Comparison of ENCODE assay signal across 1 cellular context in the genomic region with DNA sequence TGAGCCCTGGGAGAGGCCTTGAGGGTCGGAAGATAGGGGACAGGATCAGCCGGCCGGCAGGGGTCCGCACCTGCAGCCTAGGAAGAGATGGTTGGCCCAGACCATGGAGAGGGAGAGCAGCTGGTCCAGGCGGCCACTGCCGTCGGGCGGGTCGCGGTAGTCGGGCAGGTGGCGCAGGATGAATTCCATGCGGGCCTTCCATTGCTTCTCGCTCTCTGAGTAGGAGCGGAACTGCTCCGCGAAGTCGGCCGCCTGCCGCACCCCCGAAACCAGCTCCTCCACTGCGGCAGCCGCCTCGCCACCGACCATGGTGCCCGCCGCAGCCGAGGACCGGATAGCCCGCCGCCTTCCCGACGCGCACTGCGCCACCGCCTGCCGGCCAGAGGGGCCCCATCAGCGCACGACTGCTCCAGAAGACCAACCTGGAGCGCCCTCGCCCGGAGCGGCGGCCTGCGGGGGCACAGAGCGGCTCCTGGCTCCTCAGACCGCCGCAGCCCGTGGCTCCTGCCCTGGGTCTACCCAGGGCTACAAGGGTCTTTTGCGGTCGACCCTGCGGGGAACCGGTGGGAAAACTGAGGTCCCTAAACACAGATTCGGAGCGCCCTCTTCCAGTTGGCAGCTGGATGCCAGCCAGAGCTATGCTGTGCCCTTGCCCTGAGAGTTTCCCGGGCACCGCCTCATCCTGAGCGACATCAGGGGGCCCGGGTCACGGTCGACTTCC.
A peak's percentile ranks its signal among the peaks of the same experiment; 100 is the strongest.
TF ChIP-seq lines count a peak whose summit lies in the region.

A gene with protein sequence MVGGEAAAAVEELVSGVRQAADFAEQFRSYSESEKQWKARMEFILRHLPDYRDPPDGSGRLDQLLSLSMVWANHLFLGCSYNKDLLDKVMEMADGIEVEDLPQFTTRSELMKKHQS (minus strand): TSS at position 336 of the 721 bp plus-strand sequence. CDS start 27 bp downstream, at position 309.

TF ChIP-seq in HepG2, 621 proteins besides CTCF, POLR2A, EP300 and RAD21 (continued from another document and continues in another):
- TF ChIP-seq, protein P1, sequence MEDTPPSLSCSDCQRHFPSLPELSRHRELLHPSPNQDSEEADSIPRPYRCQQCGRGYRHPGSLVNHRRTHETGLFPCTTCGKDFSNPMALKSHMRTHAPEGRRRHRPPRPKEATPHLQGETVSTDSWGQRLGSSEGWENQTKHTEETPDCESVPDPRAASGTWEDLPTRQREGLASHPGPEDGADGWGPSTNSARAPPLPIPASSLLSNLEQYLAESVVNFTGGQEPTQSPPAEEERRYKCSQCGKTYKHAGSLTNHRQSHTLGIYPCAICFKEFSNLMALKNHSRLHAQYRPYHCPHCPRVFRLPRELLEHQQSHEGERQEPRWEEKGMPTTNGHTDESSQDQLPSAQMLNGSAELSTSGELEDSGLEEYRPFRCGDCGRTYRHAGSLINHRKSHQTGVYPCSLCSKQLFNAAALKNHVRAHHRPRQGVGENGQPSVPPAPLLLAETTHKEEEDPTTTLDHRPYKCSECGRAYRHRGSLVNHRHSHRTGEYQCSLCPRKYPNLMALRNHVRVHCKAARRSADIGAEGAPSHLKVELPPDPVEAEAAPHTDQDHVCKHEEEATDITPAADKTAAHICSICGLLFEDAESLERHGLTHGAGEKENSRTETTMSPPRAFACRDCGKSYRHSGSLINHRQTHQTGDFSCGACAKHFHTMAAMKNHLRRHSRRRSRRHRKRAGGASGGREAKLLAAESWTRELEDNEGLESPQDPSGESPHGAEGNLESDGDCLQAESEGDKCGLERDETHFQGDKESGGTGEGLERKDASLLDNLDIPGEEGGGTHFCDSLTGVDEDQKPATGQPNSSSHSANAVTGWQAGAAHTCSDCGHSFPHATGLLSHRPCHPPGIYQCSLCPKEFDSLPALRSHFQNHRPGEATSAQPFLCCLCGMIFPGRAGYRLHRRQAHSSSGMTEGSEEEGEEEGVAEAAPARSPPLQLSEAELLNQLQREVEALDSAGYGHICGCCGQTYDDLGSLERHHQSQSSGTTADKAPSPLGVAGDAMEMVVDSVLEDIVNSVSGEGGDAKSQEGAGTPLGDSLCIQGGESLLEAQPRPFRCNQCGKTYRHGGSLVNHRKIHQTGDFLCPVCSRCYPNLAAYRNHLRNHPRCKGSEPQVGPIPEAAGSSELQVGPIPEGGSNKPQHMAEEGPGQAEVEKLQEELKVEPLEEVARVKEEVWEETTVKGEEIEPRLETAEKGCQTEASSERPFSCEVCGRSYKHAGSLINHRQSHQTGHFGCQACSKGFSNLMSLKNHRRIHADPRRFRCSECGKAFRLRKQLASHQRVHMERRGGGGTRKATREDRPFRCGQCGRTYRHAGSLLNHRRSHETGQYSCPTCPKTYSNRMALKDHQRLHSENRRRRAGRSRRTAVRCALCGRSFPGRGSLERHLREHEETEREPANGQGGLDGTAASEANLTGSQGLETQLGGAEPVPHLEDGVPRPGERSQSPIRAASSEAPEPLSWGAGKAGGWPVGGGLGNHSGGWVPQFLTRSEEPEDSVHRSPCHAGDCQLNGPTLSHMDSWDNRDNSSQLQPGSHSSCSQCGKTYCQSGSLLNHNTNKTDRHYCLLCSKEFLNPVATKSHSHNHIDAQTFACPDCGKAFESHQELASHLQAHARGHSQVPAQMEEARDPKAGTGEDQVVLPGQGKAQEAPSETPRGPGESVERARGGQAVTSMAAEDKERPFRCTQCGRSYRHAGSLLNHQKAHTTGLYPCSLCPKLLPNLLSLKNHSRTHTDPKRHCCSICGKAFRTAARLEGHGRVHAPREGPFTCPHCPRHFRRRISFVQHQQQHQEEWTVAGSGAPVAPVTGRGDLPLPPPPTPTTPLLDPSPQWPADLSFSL (CRISPR knock-in tag; IDR thresholded peaks at IDR 0.05), result no peak
- TF ChIP-seq ZBTB7B (CRISPR knock-in tag; IDR thresholded peaks at IDR 0.05) (peak; percentile 91), ZNF724P (CRISPR knock-in tag; IDR thresholded peaks at IDR 0.05; ENCODE audit: borderline replicate concordance) (peak; percentile 94), SRY (CRISPR knock-in tag; IDR thresholded peaks at IDR 0.05) (peak; percentile 97), ZNF672 (CRISPR knock-in tag; IDR thresholded peaks at IDR 0.05) (0 out of 2 replicates have a peak, but pooled peaks have one; percentile 79), TCF7 (IDR thresholded peaks at IDR 0.05; ENCODE audit: low read depth) (no peak), SALL2 (CRISPR knock-in tag; IDR thresholded peaks at IDR 0.05) (peak; percentile 92), ISL2 (CRISPR knock-in tag; IDR thresholded peaks at IDR 0.05) (peak; percentile 84), ZNF263 (CRISPR knock-in tag; IDR thresholded peaks at IDR 0.05) (peak; percentile 52), SMAD3 (CRISPR knock-in tag; IDR thresholded peaks at IDR 0.05) (peak; percentile 89), KDM5A (IDR thresholded peaks at IDR 0.05; ENCODE audit: borderline replicate concordance, low read length) (peak; percentile 57; the same call in 1 of the 2 replicates), ELF4 (CRISPR knock-in tag; IDR thresholded peaks at IDR 0.05; ENCODE audit: borderline replicate concordance) (peak; percentile 82; the same call in 1 of the 2 replicates), SSRP1 (CRISPR knock-in tag; IDR thresholded peaks at IDR 0.05) (no peak; the same call in 1 of the 2 replicates), MXI1 (IDR thresholded peaks at IDR 0.05; ENCODE audit: borderline replicate concordance, low read depth, low read length) (peak; percentile 47; the same call in 1 of the 3 replicates), REXO4 (CRISPR knock-in tag; IDR thresholded peaks at IDR 0.05; ENCODE audit: borderline replicate concordance) (peak; percentile 78; the same call in 1 of the 2 replicates), SAP130 (CRISPR knock-in tag; IDR thresholded peaks at IDR 0.05; ENCODE audit: low read depth) (peak; percentile 90), RFX1 (IDR thresholded peaks at IDR 0.05) (no peak), ZNF460 (CRISPR knock-in tag; IDR thresholded peaks at IDR 0.05; ENCODE audit: borderline replicate concordance) (peak; percentile 25; the same call in 1 of the 2 replicates), RBFOX2 (IDR thresholded peaks at IDR 0.05; ENCODE audit: low read depth, low read length) (peak; percentile 97), MZF1 (CRISPR knock-in tag; IDR thresholded peaks at IDR 0.05; ENCODE audit: borderline replicate concordance) (no peak)
- TF ChIP-seq, protein P2, sequence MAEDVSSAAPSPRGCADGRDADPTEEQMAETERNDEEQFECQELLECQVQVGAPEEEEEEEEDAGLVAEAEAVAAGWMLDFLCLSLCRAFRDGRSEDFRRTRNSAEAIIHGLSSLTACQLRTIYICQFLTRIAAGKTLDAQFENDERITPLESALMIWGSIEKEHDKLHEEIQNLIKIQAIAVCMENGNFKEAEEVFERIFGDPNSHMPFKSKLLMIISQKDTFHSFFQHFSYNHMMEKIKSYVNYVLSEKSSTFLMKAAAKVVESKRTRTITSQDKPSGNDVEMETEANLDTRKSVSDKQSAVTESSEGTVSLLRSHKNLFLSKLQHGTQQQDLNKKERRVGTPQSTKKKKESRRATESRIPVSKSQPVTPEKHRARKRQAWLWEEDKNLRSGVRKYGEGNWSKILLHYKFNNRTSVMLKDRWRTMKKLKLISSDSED (CRISPR knock-in tag; IDR thresholded peaks at IDR 0.05), result peak; percentile 82; the same call in 1 of the 2 replicates
- TF ChIP-seq, protein P3, sequence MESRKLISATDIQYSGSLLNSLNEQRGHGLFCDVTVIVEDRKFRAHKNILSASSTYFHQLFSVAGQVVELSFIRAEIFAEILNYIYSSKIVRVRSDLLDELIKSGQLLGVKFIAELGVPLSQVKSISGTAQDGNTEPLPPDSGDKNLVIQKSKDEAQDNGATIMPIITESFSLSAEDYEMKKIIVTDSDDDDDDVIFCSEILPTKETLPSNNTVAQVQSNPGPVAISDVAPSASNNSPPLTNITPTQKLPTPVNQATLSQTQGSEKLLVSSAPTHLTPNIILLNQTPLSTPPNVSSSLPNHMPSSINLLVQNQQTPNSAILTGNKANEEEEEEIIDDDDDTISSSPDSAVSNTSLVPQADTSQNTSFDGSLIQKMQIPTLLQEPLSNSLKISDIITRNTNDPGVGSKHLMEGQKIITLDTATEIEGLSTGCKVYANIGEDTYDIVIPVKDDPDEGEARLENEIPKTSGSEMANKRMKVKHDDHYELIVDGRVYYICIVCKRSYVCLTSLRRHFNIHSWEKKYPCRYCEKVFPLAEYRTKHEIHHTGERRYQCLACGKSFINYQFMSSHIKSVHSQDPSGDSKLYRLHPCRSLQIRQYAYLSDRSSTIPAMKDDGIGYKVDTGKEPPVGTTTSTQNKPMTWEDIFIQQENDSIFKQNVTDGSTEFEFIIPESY (CRISPR knock-in tag; IDR thresholded peaks at IDR 0.05), result peak; percentile 39; the same call in 1 of the 2 replicates
- TF ChIP-seq, protein P4, sequence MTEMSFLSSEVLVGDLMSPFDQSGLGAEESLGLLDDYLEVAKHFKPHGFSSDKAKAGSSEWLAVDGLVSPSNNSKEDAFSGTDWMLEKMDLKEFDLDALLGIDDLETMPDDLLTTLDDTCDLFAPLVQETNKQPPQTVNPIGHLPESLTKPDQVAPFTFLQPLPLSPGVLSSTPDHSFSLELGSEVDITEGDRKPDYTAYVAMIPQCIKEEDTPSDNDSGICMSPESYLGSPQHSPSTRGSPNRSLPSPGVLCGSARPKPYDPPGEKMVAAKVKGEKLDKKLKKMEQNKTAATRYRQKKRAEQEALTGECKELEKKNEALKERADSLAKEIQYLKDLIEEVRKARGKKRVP (CRISPR knock-in tag; IDR thresholded peaks at IDR 0.05), result peak in 1 of 2 experiments; percentile 82; a peak in 2 of 4 replicates
- TF ChIP-seq, protein P5, sequence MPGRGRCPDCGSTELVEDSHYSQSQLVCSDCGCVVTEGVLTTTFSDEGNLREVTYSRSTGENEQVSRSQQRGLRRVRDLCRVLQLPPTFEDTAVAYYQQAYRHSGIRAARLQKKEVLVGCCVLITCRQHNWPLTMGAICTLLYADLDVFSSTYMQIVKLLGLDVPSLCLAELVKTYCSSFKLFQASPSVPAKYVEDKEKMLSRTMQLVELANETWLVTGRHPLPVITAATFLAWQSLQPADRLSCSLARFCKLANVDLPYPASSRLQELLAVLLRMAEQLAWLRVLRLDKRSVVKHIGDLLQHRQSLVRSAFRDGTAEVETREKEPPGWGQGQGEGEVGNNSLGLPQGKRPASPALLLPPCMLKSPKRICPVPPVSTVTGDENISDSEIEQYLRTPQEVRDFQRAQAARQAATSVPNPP (CRISPR knock-in tag; IDR thresholded peaks at IDR 0.05), result 0 out of 2 replicates have a peak, but pooled peaks have one; percentile 64
- TF ChIP-seq, protein P6, sequence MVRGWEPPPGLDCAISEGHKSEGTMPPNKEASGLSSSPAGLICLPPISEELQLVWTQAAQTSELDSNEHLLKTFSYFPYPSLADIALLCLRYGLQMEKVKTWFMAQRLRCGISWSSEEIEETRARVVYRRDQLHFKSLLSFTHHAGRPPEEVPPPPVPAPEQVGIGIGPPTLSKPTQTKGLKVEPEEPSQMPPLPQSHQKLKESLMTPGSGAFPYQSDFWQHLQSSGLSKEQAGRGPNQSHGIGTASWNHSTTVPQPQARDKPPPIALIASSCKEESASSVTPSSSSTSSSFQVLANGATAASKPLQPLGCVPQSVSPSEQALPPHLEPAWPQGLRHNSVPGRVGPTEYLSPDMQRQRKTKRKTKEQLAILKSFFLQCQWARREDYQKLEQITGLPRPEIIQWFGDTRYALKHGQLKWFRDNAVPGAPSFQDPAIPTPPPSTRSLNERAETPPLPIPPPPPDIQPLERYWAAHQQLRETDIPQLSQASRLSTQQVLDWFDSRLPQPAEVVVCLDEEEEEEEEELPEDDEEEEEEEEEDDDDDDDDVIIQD (CRISPR knock-in tag; IDR thresholded peaks at IDR 0.05; ENCODE audit: low read depth), result peak; percentile 60; the same call in 1 of the 2 replicates
- TF ChIP-seq, protein P7, sequence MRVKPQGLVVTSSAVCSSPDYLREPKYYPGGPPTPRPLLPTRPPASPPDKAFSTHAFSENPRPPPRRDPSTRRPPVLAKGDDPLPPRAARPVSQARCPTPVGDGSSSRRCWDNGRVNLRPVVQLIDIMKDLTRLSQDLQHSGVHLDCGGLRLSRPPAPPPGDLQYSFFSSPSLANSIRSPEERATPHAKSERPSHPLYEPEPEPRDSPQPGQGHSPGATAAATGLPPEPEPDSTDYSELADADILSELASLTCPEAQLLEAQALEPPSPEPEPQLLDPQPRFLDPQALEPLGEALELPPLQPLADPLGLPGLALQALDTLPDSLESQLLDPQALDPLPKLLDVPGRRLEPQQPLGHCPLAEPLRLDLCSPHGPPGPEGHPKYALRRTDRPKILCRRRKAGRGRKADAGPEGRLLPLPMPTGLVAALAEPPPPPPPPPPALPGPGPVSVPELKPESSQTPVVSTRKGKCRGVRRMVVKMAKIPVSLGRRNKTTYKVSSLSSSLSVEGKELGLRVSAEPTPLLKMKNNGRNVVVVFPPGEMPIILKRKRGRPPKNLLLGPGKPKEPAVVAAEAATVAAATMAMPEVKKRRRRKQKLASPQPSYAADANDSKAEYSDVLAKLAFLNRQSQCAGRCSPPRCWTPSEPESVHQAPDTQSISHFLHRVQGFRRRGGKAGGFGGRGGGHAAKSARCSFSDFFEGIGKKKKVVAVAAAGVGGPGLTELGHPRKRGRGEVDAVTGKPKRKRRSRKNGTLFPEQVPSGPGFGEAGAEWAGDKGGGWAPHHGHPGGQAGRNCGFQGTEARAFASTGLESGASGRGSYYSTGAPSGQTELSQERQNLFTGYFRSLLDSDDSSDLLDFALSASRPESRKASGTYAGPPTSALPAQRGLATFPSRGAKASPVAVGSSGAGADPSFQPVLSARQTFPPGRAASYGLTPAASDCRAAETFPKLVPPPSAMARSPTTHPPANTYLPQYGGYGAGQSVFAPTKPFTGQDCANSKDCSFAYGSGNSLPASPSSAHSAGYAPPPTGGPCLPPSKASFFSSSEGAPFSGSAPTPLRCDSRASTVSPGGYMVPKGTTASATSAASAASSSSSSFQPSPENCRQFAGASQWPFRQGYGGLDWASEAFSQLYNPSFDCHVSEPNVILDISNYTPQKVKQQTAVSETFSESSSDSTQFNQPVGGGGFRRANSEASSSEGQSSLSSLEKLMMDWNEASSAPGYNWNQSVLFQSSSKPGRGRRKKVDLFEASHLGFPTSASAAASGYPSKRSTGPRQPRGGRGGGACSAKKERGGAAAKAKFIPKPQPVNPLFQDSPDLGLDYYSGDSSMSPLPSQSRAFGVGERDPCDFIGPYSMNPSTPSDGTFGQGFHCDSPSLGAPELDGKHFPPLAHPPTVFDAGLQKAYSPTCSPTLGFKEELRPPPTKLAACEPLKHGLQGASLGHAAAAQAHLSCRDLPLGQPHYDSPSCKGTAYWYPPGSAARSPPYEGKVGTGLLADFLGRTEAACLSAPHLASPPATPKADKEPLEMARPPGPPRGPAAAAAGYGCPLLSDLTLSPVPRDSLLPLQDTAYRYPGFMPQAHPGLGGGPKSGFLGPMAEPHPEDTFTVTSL (CRISPR knock-in tag; IDR thresholded peaks at IDR 0.05; ENCODE audit: borderline replicate concordance), result no peak
- TF ChIP-seq, protein P8, sequence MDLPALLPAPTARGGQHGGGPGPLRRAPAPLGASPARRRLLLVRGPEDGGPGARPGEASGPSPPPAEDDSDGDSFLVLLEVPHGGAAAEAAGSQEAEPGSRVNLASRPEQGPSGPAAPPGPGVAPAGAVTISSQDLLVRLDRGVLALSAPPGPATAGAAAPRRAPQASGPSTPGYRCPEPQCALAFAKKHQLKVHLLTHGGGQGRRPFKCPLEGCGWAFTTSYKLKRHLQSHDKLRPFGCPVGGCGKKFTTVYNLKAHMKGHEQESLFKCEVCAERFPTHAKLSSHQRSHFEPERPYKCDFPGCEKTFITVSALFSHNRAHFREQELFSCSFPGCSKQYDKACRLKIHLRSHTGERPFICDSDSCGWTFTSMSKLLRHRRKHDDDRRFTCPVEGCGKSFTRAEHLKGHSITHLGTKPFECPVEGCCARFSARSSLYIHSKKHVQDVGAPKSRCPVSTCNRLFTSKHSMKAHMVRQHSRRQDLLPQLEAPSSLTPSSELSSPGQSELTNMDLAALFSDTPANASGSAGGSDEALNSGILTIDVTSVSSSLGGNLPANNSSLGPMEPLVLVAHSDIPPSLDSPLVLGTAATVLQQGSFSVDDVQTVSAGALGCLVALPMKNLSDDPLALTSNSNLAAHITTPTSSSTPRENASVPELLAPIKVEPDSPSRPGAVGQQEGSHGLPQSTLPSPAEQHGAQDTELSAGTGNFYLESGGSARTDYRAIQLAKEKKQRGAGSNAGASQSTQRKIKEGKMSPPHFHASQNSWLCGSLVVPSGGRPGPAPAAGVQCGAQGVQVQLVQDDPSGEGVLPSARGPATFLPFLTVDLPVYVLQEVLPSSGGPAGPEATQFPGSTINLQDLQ (CRISPR knock-in tag; IDR thresholded peaks at IDR 0.05), result 0 out of 2 replicates have a peak, but pooled peaks have one; percentile 67
